Comparison of ENCODE assay signal across 8 cellular contexts in the genomic region with DNA sequence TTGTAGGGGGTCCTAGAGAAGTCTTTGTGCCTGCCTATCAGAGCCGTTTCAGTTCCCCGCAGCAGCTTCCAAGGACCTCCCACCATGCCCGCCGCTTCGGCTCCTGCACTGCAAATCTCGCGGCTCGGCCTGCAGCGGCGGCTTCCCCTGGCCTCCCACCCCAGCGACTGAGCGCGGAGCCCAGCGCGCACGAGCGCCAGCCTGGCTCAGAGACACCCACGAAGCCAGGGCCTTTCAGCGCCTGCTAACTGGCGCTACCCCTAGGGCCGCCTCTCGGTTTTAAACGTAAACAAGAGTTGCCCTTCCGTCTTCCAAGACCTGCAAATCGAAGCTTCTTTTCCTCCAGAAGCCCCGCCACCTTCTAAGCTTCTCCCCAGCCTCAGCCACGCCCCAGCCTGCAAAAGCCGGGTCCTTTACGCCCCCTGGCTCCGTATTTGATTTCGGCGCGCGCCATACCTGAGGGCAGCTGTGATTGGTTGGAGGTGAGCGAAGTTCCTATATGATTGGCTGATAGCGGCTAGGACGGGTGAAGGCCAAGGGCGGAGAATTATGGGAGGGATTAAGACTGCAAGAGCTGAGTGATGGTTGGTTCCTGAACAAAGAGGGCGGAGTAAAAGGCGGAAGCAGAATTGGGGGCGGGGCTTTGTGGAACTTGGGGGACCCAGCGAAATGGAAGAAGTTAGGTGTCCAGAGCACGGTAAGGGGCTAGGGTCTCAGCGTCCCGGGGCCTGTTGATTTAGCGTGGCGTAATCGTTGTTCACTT. TPM values are rescaled to one million over a fixed set of nuclear protein-coding genes. Genes with fewer than 3 reads are reported as not detected.
A peak's percentile ranks its signal among the peaks of the same experiment; 100 is the strongest.
DNase-seq lines count a peak whose midpoint lies in the region; ATAC-seq and TF ChIP-seq lines count a peak whose summit lies in the region.

TSS of gene TTF2 (plus strand) at position 649 of the 763 bp plus-strand sequence. CDS start at position 670, 21 bp downstream.

- TF ChIP-seq CTCF in OCI-LY1 (IDR thresholded peaks at IDR 0.05; ENCODE audit: low read length) (no peak), epithelial cell of esophagus (IDR thresholded peaks at IDR 0.05; ENCODE audit: insufficient read depth, low read depth, low read length, missing control alignments) (peak; percentile 25)

- H3K9me3 ChIP-seq in OCI-LY1 (ENCODE audit: low read length) (no peaks in the 10 kb centered on the region), mononuclear cell (ENCODE audit: low read depth, low read length) (no peaks in the 10 kb centered on the region)

- peak within 1 kb of the TSS; percentile 83 for H3K4me3 ChIP-seq in OCI-LY1 (ENCODE audit: low read depth, low read length, poor library complexity, severe bottlenecking)
- peak within 1 kb of the TSS; percentile 84 for H3K4me3 ChIP-seq in epithelial cell of esophagus (ENCODE audit: low read length)
- H3K4me3 ChIP-seq in mononuclear cell (ENCODE audit: low read length): peak within 1 kb of the TSS; percentile 72

- H3F3A ChIP-seq in OCI-LY1 (ENCODE audit: insufficient read depth, low read length): no peaks in the 10 kb centered on the region

- no peaks in the 10 kb centered on the region for H3K9me2 ChIP-seq in OCI-LY1 (ENCODE audit: low read depth, low read length)

- H3K9ac ChIP-seq in OCI-LY1 (ENCODE audit: low read length): peak within 1 kb of the TSS; percentile 84

- peaks cover 33% of the 10 kb centered on the region for H3K36me3 ChIP-seq in OCI-LY1 (ENCODE audit: insufficient read depth, low read length)

- H3K27ac ChIP-seq in OCI-LY1 (ENCODE audit: low read depth, low read length, poor library complexity, severe bottlenecking): peak within 1 kb of the TSS; percentile 96

- ATAC-seq in GM21526 (IDR thresholded peaks at IDR 0.05; ENCODE audit: low FRiP score, unreplicated experiment): peak; percentile 91

- DNase-seq in DMS 273 (lab: John Stamatoyannopoulos, UW; ENCODE audit: unreplicated experiment) (peak; percentile 99), HuH-7 (ENCODE audit: low spot score) (peak; percentile 95), epithelial cell of esophagus (ENCODE audit: low read depth) (peak; percentile 99)
- peak; percentile 93 for DNase-seq in activated CD8-positive, alpha-beta memory T cell treated with anti-CD3 and anti-CD28 coated beads, Interleukin-2, amount 50 U/mL, for 4 hours
- DNase-seq in stimulated activated CD8-positive, alpha-beta memory T cell treated with anti-CD3 and anti-CD28 coated beads, Interleukin-2, amount 100 ng/mL, for 48 hours (ENCODE audit: low read depth in 2 of 2): peak; percentile 87 to 90

- H3K4me1 ChIP-seq in OCI-LY1 (ENCODE audit: insufficient read depth, low read length, severe bottlenecking) (peaks cover 50% of the 10 kb centered on the region), mononuclear cell (ENCODE audit: insufficient read depth, low read length) (peaks cover 13% of the 10 kb centered on the region)

- H2AFZ ChIP-seq in OCI-LY1 (ENCODE audit: low read length): no peak within 1 kb of the TSS

- H3K4me2 ChIP-seq in OCI-LY1 (ENCODE audit: low read length): peak within 1 kb of the TSS; percentile 95

- no peaks in the 10 kb centered on the region for H4K20me1 ChIP-seq in OCI-LY1 (ENCODE audit: insufficient read depth, low read length)

- no peaks in the 10 kb centered on the region for H3K27me3 ChIP-seq in OCI-LY1 (ENCODE audit: insufficient read depth, low read length)
- H3K27me3 ChIP-seq in mononuclear cell (ENCODE audit: insufficient read depth, low read length): no peaks in the 10 kb centered on the region

- H3K79me2 ChIP-seq in OCI-LY1 (ENCODE audit: insufficient read depth, low read length): peaks cover 36% of the 10 kb centered on the region; the same call in 1 of the 2 replicates

RNA-seq across cellular contexts. Expression of gene TTF2, which starts in this region (rescaled TPM):
- total RNA-seq in mononuclear cell: 31.4 TPM

Comparison
In these comparisons a context has a peak if more than half of its experiments do, and no peak if none do; other contexts are left out.
1. Peak in every context shown above with its lines: DNase-seq, ATAC-seq, H3K4me3 ChIP-seq and H3K27ac ChIP-seq.